In the genomic region with DNA sequence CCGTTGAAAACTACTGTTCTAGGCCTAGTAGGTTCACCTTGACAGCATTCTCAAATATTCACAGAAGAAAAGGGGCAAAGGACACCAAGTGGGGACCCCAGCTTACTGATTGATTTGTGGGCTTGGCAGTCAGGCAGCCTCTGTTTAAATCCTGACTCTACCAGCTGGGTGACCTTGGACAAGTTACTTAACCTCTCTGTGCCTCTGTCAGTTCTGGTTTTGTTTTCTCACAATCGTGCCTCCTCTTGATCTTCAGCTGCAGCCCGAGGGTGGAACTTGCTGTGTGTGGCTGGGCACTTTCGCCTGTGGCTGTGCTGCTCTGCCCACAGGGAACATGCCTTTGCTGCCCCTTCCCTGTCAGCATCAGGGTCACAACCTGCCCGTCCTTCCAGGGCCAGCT, we compare ENCODE assay signal across 12 cellular contexts. TPM values are rescaled to one million over a fixed set of nuclear protein-coding genes. Genes with fewer than 3 reads are reported as not detected.
A peak's percentile ranks its signal among the peaks of the same experiment; 100 is the strongest.
DNase-seq lines count a peak whose midpoint lies in the region; ATAC-seq and TF ChIP-seq lines count a peak whose summit lies in the region.
"Had no signal": no experiment of that assay in that cellular context is flagged by ENCODE, and none has a peak within 500 bp of the region (broad histone marks: within the 10 kb centered on the region; RNA-seq: fewer than 3 reads in every experiment).

No MANE protein-coding gene starts in this region.

- no peaks in the 10 kb centered on the region for H3K9me3 Mint-ChIP-seq in CD4-positive, CD25-positive, alpha-beta regulatory T cell
- H3K9me3 Mint-ChIP-seq in immature natural killer cell (no peaks in the 10 kb centered on the region), MCF 10A (ENCODE audit: unreplicated experiment) (no peaks in the 10 kb centered on the region)

- no peaks in the 10 kb centered on the region for H3K27me3 ChIP-seq in CD4-positive, CD25-positive, alpha-beta regulatory T cell (ENCODE audit: control insufficient read depth, insufficient read depth, low read length)
- H3K27me3 ChIP-seq: upper lobe of left lung had no signal

- H3K27ac Mint-ChIP-seq in CD4-positive, CD25-positive, alpha-beta regulatory T cell: peak overlapping the region; percentile 56 to 98 (median 96)
- peak overlapping the region; percentile 94 to 99 (median 98) for H3K27ac Mint-ChIP-seq in immature natural killer cell
- no peak overlapping the region for H3K27ac Mint-ChIP-seq in MCF 10A (ENCODE audit: low read depth, unreplicated experiment)

- no peaks in the 10 kb centered on the region for H3K9me3 ChIP-seq in CD4-positive, CD25-positive, alpha-beta regulatory T cell (ENCODE audit: control insufficient read depth in 2 of 2, low read length in 2 of 2)
- H3K9me3 ChIP-seq: upper lobe of left lung had no signal

- TF ChIP-seq CTCF in MCF 10A (IDR thresholded peaks at IDR 0.05; ENCODE audit: unreplicated experiment): no peak

- CTCF ChIA-PET in MCF 10A (lab: Yijun Ruan, JAX): interaction anchor here (0.8 to 2.0 kb wide), 3 partner anchors 12 to 78 kb away, joined by 3 to 8 read pairs (median 4); no protein-coding TSS in a partner anchor

- H3K4me3 Mint-ChIP-seq in CD4-positive, CD25-positive, alpha-beta regulatory T cell: peak overlapping the region; percentile 83 to 93 (median 85)
- H3K4me3 Mint-ChIP-seq in immature natural killer cell (peak overlapping the region; percentile 86 to 90 (median 88)), MCF 10A (ENCODE audit: unreplicated experiment) (no peak overlapping the region)

- peak overlapping the region; percentile 63 for H3K4me3 ChIP-seq in CD4-positive, CD25-positive, alpha-beta regulatory T cell (ENCODE audit: low read depth, low read length)

- no peak for ATAC-seq in CD4-positive, CD25-positive, alpha-beta regulatory T cell (ENCODE audit: low read depth in 2 of 2)
- ATAC-seq in GM21381 (IDR thresholded peaks at IDR 0.05; ENCODE audit: unreplicated experiment): peak; percentile 30
- ATAC-seq: HCT116 had no signal

- H3K4me1 ChIP-seq in CD4-positive, CD25-positive, alpha-beta regulatory T cell (ENCODE audit: control insufficient read depth, insufficient read depth, low read length, poor library complexity, severe bottlenecking): peaks cover 30% of the 10 kb centered on the region
- H3K4me1 ChIP-seq: upper lobe of left lung had no signal

- peaks cover 6 to 60% (median 23%) of the 10 kb centered on the region in 4 donors for H3K4me1 Mint-ChIP-seq in CD4-positive, CD25-positive, alpha-beta regulatory T cell
- H3K4me1 Mint-ChIP-seq in immature natural killer cell (peaks cover 73 to 76% of the 10 kb centered on the region in 2 donors), MCF 10A (ENCODE audit: insufficient read depth, unreplicated experiment) (peaks cover 8% of the 10 kb centered on the region)

- POLR2A ChIA-PET in MCF 10A (lab: Yijun Ruan, JAX): no interaction called here

- DNase-seq in CD4-positive, CD25-positive, alpha-beta regulatory T cell: peak in 1 of 3 donors; percentile 85
- DNase-seq in MV-4-11 (lab: John Stamatoyannopoulos, UW) (peak; percentile 74), immature natural killer cell (no peak), NCI-H524 treated with DMSO at 0.1 percent for 48 hours (lab: John Stamatoyannopoulos, UW) (no peak), OCI-M1 (lab: John Stamatoyannopoulos, UW) (no peak), iPS-NIHi7 (ENCODE audit: extremely low spot score) (no peak), MCF 10A (ENCODE audit: unreplicated experiment) (no peak)
- DNase-seq: NCI-H526 treated with DMSO at 0.1 percent for 48 hours, occipital lobe had no signal

- intact Hi-C loops in MCF 10A (cut with micrococcal nuclease): no loop called here

- no TSS peak for BruUV-seq in MCF 10A (replicated peaks; lab: Mats Ljungman, UMichigan)

- H3K27me3 Mint-ChIP-seq in CD4-positive, CD25-positive, alpha-beta regulatory T cell: peaks cover 8% of the 10 kb centered on the region
- H3K27me3 Mint-ChIP-seq in immature natural killer cell (ENCODE audit: low read depth in 3 of 3): peaks cover 20 to 25% (median 21%) of the 10 kb centered on the region in 3 donors
- H3K27me3 Mint-ChIP-seq in MCF 10A (ENCODE audit: insufficient read depth, unreplicated experiment): no peaks in the 10 kb centered on the region

- H3K27ac ChIP-seq in CD4-positive, CD25-positive, alpha-beta regulatory T cell (ENCODE audit: insufficient read depth, low read length, poor library complexity, severe bottlenecking): peak overlapping the region; percentile 85

- no peaks in the 10 kb centered on the region for H3K36me3 ChIP-seq in CD4-positive, CD25-positive, alpha-beta regulatory T cell (ENCODE audit: control insufficient read depth, insufficient read depth, low read length)
- H3K36me3 ChIP-seq: upper lobe of left lung had no signal

- H3K36me3 Mint-ChIP-seq in CD4-positive, CD25-positive, alpha-beta regulatory T cell: peaks cover 9% of the 10 kb centered on the region
- H3K36me3 Mint-ChIP-seq in immature natural killer cell (peaks cover 0 to 27% (median 15%) of the 10 kb centered on the region in 3 donors), MCF 10A (ENCODE audit: insufficient read depth, unreplicated experiment) (no peaks in the 10 kb centered on the region)

RNA-seq across cellular contexts. Expression of gene RAP1GAP2, which starts 17.8 kb away (rescaled TPM):
- total RNA-seq in CD4-positive, CD25-positive, alpha-beta regulatory T cell: 87.6 TPM
- 1 to 10 TPM; 2.7 to 5.8 (median 4.8) TPM for polyA plus RNA-seq in CD4-positive, CD25-positive, alpha-beta regulatory T cell
- 10 to 100 TPM in 1 of 3 donors, 1 to 10 TPM in 2; 2.5 to 28.9 (median 6.4) TPM for polyA plus RNA-seq in immature natural killer cell
- 33.8 and 40.2 TPM in 2 replicates for total RNA-seq in MCF 10A (2022)
